Comparison of ENCODE assay signal across 7 cellular contexts in genomic region chr13:42333613-42334328, GRCh38.
DNase-seq lines count a peak whose midpoint lies in the region; ATAC-seq and TF ChIP-seq lines count a peak whose summit lies in the region.

No MANE protein-coding gene starts in this region.

- H3K36me3 ChIP-seq in lower lobe of right lung, result no peaks in the 10 kb centered on the region

- H3K27me3 ChIP-seq in lower lobe of right lung (ENCODE audit: low read depth), result no peaks in the 10 kb centered on the region

- DNase-seq in GM10266 (ENCODE audit: extremely low spot score), result peak; percentile 54
- peak; percentile 53 for DNase-seq in NAMALWA (ENCODE audit: low spot score)
- peak; percentile 11 for DNase-seq in astrocyte of the cerebellum (ENCODE audit: low read depth)
- DNase-seq in lower lobe of right lung, result no peak
- DNase-seq in stimulated activated CD8-positive, alpha-beta memory T cell treated with anti-CD3 and anti-CD28 coated beads, Interleukin-4, amount 100 ng/mL, for 48 hours, result no peak
- no peak for DNase-seq in ureter (ENCODE audit: low spot score)

- no peaks in the 10 kb centered on the region for H3K4me1 ChIP-seq in lower lobe of right lung

- intact Hi-C loops in lower lobe of right lung (cut with DNase I), result no loop called here

- H3K4me3 ChIP-seq in astrocyte of the cerebellum (ENCODE audit: low read depth, low read length) (no peak overlapping the region), lower lobe of right lung (no peak overlapping the region)

- ATAC-seq in GM21423 (IDR thresholded peaks at IDR 0.05; ENCODE audit: unreplicated experiment) (peak; percentile 68), lower lobe of right lung (peak; percentile 23 to 45)

- H3K9me3 ChIP-seq in lower lobe of right lung, result no peaks in the 10 kb centered on the region

- in situ Hi-C loops in astrocyte of the cerebellum (cut with HindIII; ENCODE audit: low sequenced_read_pairs), result no loop called here

- peak; percentile 68 for TF ChIP-seq CTCF in GM10266 (IDR thresholded peaks at IDR 0.05; ENCODE audit: control insufficient read depth, insufficient read depth, low read depth, missing control alignments)
- TF ChIP-seq CTCF in astrocyte of the cerebellum (IDR thresholded peaks at IDR 0.05; ENCODE audit: low read depth, low read length, missing control alignments), result peak; percentile 63
- TF ChIP-seq CTCF in lower lobe of right lung (IDR thresholded peaks at IDR 0.05), result no peak

- H3K27ac ChIP-seq in lower lobe of right lung, result no peak overlapping the region

Comparison
In these comparisons a context has a peak if more than half of its experiments do, and no peak if none do; other contexts are left out.
1. DNase-seq: peak in GM10266 (single experiment), NAMALWA (single experiment) and astrocyte of the cerebellum (single experiment); none in lower lobe of right lung (single experiment), stimulated activated CD8-positive, alpha-beta memory T cell treated with anti-CD3 and anti-CD28 coated beads, Interleukin-4, amount 100 ng/mL, for 48 hours (single experiment) and ureter (single experiment).